10 cellular contexts compared by ENCODE assay signal in the genomic region with DNA sequence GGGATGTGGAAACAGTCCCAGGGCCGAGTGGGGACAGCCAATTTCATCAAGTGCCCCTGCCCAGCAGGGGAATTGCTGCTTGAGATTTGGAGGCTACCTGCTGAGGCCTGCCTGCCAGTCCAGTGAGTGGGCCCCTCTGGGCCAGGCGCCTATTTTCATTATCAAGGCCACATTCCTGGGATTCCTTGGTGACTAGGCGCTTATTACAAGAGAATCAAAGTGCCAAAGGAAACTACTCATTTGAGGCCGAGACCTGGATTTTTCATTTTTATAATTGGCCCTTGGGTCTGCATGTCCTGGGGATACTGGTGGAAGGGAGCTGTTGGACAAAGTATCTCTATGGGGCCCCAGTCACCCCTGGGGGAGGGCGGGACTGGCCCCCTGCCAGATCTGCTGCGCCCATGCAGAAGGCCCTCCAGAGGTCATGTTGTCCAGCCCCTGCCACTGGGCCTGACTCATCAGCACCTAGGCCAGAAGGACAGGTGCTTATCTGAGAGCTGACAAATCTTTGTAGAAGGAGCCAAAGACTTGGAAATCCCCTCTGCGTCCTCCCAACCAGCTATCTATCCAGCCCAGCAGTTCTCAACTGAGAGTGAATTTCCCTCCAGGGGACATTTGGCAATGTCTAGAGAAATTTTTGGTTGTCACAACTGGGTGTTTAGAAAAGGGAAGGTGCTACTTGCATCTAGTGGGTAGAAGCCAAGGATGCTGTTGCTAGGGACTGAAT. TPM values are rescaled to one million over a fixed set of nuclear protein-coding genes. Genes with fewer than 3 reads are reported as not detected.
DNase-seq lines count a peak whose midpoint lies in the region; ATAC-seq and TF ChIP-seq lines count a peak whose summit lies in the region.
"Had no signal": no experiment of that assay in that cellular context is flagged by ENCODE, and none has a peak within 500 bp of the region (broad histone marks: within the 10 kb centered on the region; RNA-seq: fewer than 3 reads in every experiment).

No MANE protein-coding gene starts in this region.

- H3K27ac ChIP-seq in SJSA1 = peak overlapping the region; percentile 52
- H3K27ac ChIP-seq in right atrium auricular region = peak overlapping the region in 1 of 2 donors; percentile 58
- H3K27ac ChIP-seq: BLaER1 treated with 17β-estradiol and CSF1 and Interleukin-3, amounts not matched to agents 10 nM and 100 nM; right lobe of liver had no signal

- H3K4me3 ChIP-seq in SJSA1 = no peak overlapping the region
- no peak overlapping the region for H3K4me3 ChIP-seq in right atrium auricular region
- H3K4me3 ChIP-seq: BLaER1 treated with 17β-estradiol and CSF1 and Interleukin-3, amounts not matched to agents 10 nM and 100 nM; right lobe of liver had no signal

- no peak for TF ChIP-seq CTCF in right atrium auricular region (IDR thresholded peaks at IDR 0.05)

- H3K36me3 ChIP-seq in SJSA1 (no peaks in the 10 kb centered on the region), right atrium auricular region (no peaks in the 10 kb centered on the region)
- H3K36me3 ChIP-seq: BLaER1 treated with 17β-estradiol and CSF1 and Interleukin-3, amounts not matched to agents 10 nM and 100 nM; right lobe of liver had no signal

- H3K27me3 ChIP-seq in SJSA1 (replicated peaks) (no peaks in the 10 kb centered on the region), right atrium auricular region (no peaks in the 10 kb centered on the region)
- H3K27me3 ChIP-seq: BLaER1 treated with 17β-estradiol and CSF1 and Interleukin-3, amounts not matched to agents 10 nM and 100 nM; right lobe of liver had no signal

- H3K9me3 ChIP-seq in SJSA1 (replicated peaks) = no peaks in the 10 kb centered on the region
- no peaks in the 10 kb centered on the region for H3K9me3 ChIP-seq in right atrium auricular region
- H3K9me3 ChIP-seq: BLaER1 treated with 17β-estradiol and CSF1 and Interleukin-3, amounts not matched to agents 10 nM and 100 nM; right lobe of liver had no signal

- H3K4me1 ChIP-seq in SJSA1 (replicated peaks) = peaks cover 18% of the 10 kb centered on the region
- H3K4me1 ChIP-seq in right atrium auricular region = peaks cover 0 to 13% of the 10 kb centered on the region in 2 donors
- H3K4me1 ChIP-seq: right lobe of liver had no signal

- ATAC-seq in HG03095 (IDR thresholded peaks at IDR 0.05; ENCODE audit: unreplicated experiment) = no peak

- DNase-seq in A172 (ENCODE audit: low spot score) (peak; percentile 100), H4 (ENCODE audit: low spot score) (peak; percentile 42), SJSA1 (ENCODE audit: low read depth in 1 of 2, low spot score in 2 of 2) (peak; percentile 85 to 86), right atrium auricular region (ENCODE audit: low spot score) (peak; percentile 72), NCI-H1436 treated with DMSO at 0.1 percent for 48 hours (lab: John Stamatoyannopoulos, UW) (no peak), putamen (ENCODE audit: low spot score) (no peak)
- no peak for DNase-seq in stimulated activated CD4-positive, alpha-beta T cell treated with anti-CD3 and anti-CD28 coated beads, Interleukin-4, amount 100 ng/mL, for 1 hour

RNA-seq across cellular contexts. Expression of gene FOXI1, which starts 45.6 kb away (rescaled TPM):
- total RNA-seq in A172 (2014; rRNA removed; shearing (Covaris generic)) = 0.10 TPM in 1 of 2 replicates, not detected in the other
- not detected in 2 replicates for total RNA-seq in H4 (2014; rRNA removed; shearing (Covaris generic))
- not detected in 2 replicates for total RNA-seq in SJSA1 (2014; rRNA removed; shearing (Covaris generic))
- total RNA-seq in right atrium auricular region = not detected
- total RNA-seq: right lobe of liver had no signal

Comparison
In these comparisons a context has a peak if more than half of its experiments do, and no peak if none do; other contexts are left out.
1. DNase-seq: peak in A172 (single experiment), H4 (single experiment), SJSA1 (2 of 2) and right atrium auricular region (single experiment); none in NCI-H1436 treated with DMSO at 0.1 percent for 48 hours (single experiment), stimulated activated CD4-positive, alpha-beta T cell treated with anti-CD3 and anti-CD28 coated beads, Interleukin-4, amount 100 ng/mL, for 1 hour (single experiment) and putamen (single experiment).